In genomic region chr16:280005-280421, GRCh38 we compare ENCODE assay signal across 1 cellular context.
TF ChIP-seq lines count a peak whose summit lies in the region.

No MANE protein-coding gene starts in this region.

TF ChIP-seq in A549, 52 proteins besides CTCF, POLR2A, EP300 and RAD21:
- TF ChIP-seq EHF (CRISPR knock-in tag; IDR thresholded peaks at IDR 0.05) = no peak
- TF ChIP-seq KDM1A (IDR thresholded peaks at IDR 0.05; ENCODE audit: low read depth) = no peak
- TF ChIP-seq REST (IDR thresholded peaks at IDR 0.05) = no peak
- TF ChIP-seq MAX (IDR thresholded peaks at IDR 0.05) = no peak
- TF ChIP-seq NPAS2 (CRISPR knock-in tag; IDR thresholded peaks at IDR 0.05; ENCODE audit: borderline replicate concordance) = no peak
- no peak for TF ChIP-seq HOXA7 (CRISPR knock-in tag; IDR thresholded peaks at IDR 0.05)
- TF ChIP-seq USF2 (IDR thresholded peaks at IDR 0.05) = no peak
TF ChIP-seq in A549: peak in this region for 0.
